Comparison of ENCODE assay signal across 11 cellular contexts in the genomic region with DNA sequence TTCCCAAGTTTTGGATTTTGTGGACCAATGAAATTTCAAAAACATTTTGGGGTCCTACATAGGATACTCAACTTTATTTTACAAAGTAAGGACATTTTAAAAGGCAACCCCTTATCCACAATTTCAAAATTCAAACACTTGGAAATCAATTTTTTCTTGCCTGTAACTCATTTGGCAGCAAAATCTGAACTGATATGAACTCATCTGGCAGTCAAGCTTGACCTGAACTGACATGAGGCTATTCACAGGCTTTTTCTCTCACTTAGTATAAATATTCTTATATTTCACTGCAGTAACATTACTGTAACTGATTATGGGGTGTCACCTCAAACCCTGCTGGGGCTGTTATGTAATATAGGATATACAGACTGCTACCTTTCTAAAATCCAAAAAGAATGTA.
"Had no signal": no experiment of that assay in that cellular context is flagged by ENCODE, and none has a peak within 500 bp of the region (broad histone marks: within the 10 kb centered on the region; RNA-seq: fewer than 3 reads in every experiment).

No MANE protein-coding gene starts in this region.

- ATAC-seq: GM23338, HCT116 had no signal

- FAIRE-seq: H1, H54 had no signal

- H3K4me1 ChIP-seq: HAP-1 had no signal

- H3K4me2 ChIP-seq: GM23338 had no signal

- H2AFZ ChIP-seq: GM23248, GM23338 had no signal

- H3K9me3 ChIP-seq: HAP-1 had no signal

- H3K4me3 ChIP-seq: GM23248, GM23338, HAP-1 had no signal

- H3K9ac ChIP-seq: GM23248 had no signal

- H3K27ac ChIP-seq: GM23248 had no signal

- DNase-seq: GM23248, GOT3, H7, H9, HCEC 1CT, HFFc6 had no signal

- H3K36me3 ChIP-seq: HAP-1 had no signal
